Comparison of ENCODE assay signal across 10 cellular contexts in the genomic region with DNA sequence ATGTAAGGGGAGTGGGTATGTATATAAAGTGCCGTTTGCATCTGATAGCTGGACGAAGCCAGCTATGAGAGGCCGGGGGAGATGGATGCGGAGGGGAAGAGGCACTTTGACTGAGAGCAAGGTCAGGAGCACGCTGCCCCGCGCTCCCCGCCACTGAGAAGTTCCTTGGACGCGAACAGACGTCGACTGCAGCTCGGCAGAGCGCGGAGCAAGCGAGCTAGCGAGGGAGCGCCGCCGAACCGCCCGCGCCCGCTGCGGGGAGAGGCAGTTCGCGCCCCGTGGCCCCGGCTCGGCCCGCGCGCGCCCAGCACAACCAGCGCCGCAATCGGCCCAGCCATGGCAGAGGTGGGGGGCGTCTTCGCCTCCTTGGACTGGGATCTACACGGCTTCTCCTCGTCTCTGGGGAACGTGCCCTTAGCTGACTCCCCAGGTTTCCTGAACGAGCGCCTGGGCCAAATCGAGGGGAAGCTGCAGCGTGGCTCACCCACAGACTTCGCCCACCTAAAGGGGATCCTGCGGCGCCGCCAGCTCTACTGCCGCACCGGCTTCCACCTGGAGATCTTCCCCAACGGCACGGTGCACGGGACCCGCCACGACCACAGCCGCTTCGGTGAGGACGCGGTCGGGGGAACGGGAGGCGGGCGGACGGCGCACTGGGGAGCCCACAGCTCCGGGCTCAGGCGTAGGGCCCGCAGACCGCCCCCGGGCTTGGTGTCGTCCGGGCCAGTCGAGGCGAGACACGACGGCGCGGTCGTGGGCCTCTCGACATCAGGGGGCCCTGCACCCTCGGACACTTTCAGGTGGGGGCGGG. TPM values are rescaled to one million over a fixed set of nuclear protein-coding genes. Genes with fewer than 3 reads are reported as not detected.
DNase-seq lines count a peak whose midpoint lies in the region; ATAC-seq and TF ChIP-seq lines count a peak whose summit lies in the region.
"Had no signal": no experiment of that assay in that cellular context is flagged by ENCODE, and none has a peak within 500 bp of the region (broad histone marks: within the 10 kb centered on the region; RNA-seq: fewer than 3 reads in every experiment).

A gene (plus strand): TSS at position 51 of the 811 bp plus-strand sequence. CDS start 286 bp downstream, at position 337.

- H3K9me2 ChIP-seq in GM23248 (ENCODE audit: insufficient read depth) = no peaks in the 10 kb centered on the region
- no peaks in the 10 kb centered on the region for H3K9me2 ChIP-seq in PC-9 (ENCODE audit: insufficient read depth)

- H3K4me1 ChIP-seq in GM23248 (ENCODE audit: insufficient read depth) (peaks cover 17% of the 10 kb centered on the region), iPS-18a (ENCODE audit: control insufficient read depth, low read depth, low read length) (no peaks in the 10 kb centered on the region), PC-9 (replicated peaks; ENCODE audit: insufficient read depth) (peaks cover 8% of the 10 kb centered on the region)

- 34 to 56% methylated on average over 25 to 38 of the region's 84 CpGs for WGBS in GM23248 (ENCODE audit: low coverage in 1 of 2, low lambda C conversion rate in 2 of 2, missing lambda C conversion rate in 2 of 2), 2 experiments

- H3K79me2 ChIP-seq in GM23248 (ENCODE audit: insufficient read depth) (no peaks in the 10 kb centered on the region), PC-9 (ENCODE audit: low read depth) (no peaks in the 10 kb centered on the region)

- H3K4me2 ChIP-seq in GM23248 (ENCODE audit: unreplicated experiment) = peak within 1 kb of the TSS; percentile 73
- no peak within 1 kb of the TSS for H3K4me2 ChIP-seq in PC-9

- no peaks in the 10 kb centered on the region for H3K36me3 Mint-ChIP-seq in activated naive CD8-positive, alpha-beta T cell treated with anti-CD3 and anti-CD28 coated beads, Interleukin-2, amount 10 ng/mL, durations not matched to agents 7 days and 5 days

- peak within 1 kb of the TSS; percentile 49 for H3K9ac ChIP-seq in GM23248
- no peak within 1 kb of the TSS for H3K9ac ChIP-seq in iPS-18a (ENCODE audit: low read length)

- peak within 1 kb of the TSS; percentile 82 for H3K4me3 Mint-ChIP-seq in activated naive CD8-positive, alpha-beta T cell treated with anti-CD3 and anti-CD28 coated beads, Interleukin-2, amount 10 ng/mL, durations not matched to agents 7 days and 5 days

- H3K36me3 ChIP-seq in GM23248 (ENCODE audit: low read depth) = no peaks in the 10 kb centered on the region
- no peaks in the 10 kb centered on the region for H3K36me3 ChIP-seq in iPS-18a (ENCODE audit: control insufficient read depth, low read depth, low read length)
- no peaks in the 10 kb centered on the region for H3K36me3 ChIP-seq in PC-9 (ENCODE audit: low read depth)
- H3K36me3 ChIP-seq: SJSA1 had no signal

- ATAC-seq in activated naive CD8-positive, alpha-beta T cell treated with anti-CD3 and anti-CD28 coated beads, Interleukin-2, amount 10 ng/mL, durations not matched to agents 7 days and 5 days (ENCODE audit: low read depth) = peak; percentile 59
- ATAC-seq: HCT116 had no signal

- H3K27me3 Mint-ChIP-seq in activated naive CD8-positive, alpha-beta T cell treated with anti-CD3 and anti-CD28 coated beads, Interleukin-2, amount 10 ng/mL, durations not matched to agents 7 days and 5 days = peaks cover 25% of the 10 kb centered on the region

- POLR2A ChIA-PET in activated naive CD8-positive, alpha-beta T cell treated with anti-CD3 and anti-CD28 coated beads, Interleukin-2, amount 10 ng/mL, durations not matched to agents 7 days and 5 days (lab: Charles Lee) = interaction anchor here (0.6 to 1.5 kb wide), 2 partner anchors 340 to 452 kb away, joined by 3 read pairs; a partner anchor contains a TSS
- POLR2A ChIA-PET in PC-9 (lab: Charles Lee; ENCODE audit: unreplicated experiment) = no interaction called here

- no peak for DNase-seq in GM23248
- peak; percentile 39 for DNase-seq in activated naive CD8-positive, alpha-beta T cell treated with anti-CD3 and anti-CD28 coated beads, Interleukin-2, amount 10 ng/mL, durations not matched to agents 7 days and 5 days
- DNase-seq in stimulated activated CD4-positive, alpha-beta T cell treated with anti-CD3 and anti-CD28 coated beads, Interleukin-4, amount 100 ng/mL, for 1 hour = peak; percentile 8
- no peak for DNase-seq in anterior cingulate cortex (lab: John Stamatoyannopoulos, UW)
- DNase-seq in activated gamma-delta T cell (lab: John Stamatoyannopoulos, UW) = no peak
- DNase-seq in activated CD4-positive, CD25-positive, alpha-beta regulatory T cell treated with anti-CD3 and anti-CD28 coated beads, Interleukin-2, amount 50 U/mL, for 72 hours = no peak
- no peak for DNase-seq in PC-9

- H3K4me1 Mint-ChIP-seq in activated naive CD8-positive, alpha-beta T cell treated with anti-CD3 and anti-CD28 coated beads, Interleukin-2, amount 10 ng/mL, durations not matched to agents 7 days and 5 days = peaks cover 5% of the 10 kb centered on the region

- CTCF ChIA-PET in PC-9 (lab: Charles Lee) = no interaction called here

- H3K27me3 ChIP-seq in GM23248 (replicated peaks; ENCODE audit: insufficient read depth) (no peaks in the 10 kb centered on the region), iPS-18a (ENCODE audit: control insufficient read depth, insufficient read depth, low read length) (peaks cover 21% of the 10 kb centered on the region), PC-9 (ENCODE audit: insufficient read depth, low read depth) (no peaks in the 10 kb centered on the region)
- H3K27me3 ChIP-seq: SJSA1 had no signal

- intact Hi-C loops in PC-9 (cut with micrococcal nuclease; ENCODE audit: unreplicated experiment) = no loop called here

- H4K20me1 ChIP-seq in GM23248 (ENCODE audit: insufficient read depth) (no peaks in the 10 kb centered on the region), PC-9 (ENCODE audit: insufficient read depth) (no peaks in the 10 kb centered on the region)

- H2AFZ ChIP-seq in GM23248 = peak within 1 kb of the TSS; percentile 63
- no peak within 1 kb of the TSS for H2AFZ ChIP-seq in PC-9

- peak within 1 kb of the TSS; percentile 51 for H3K27ac Mint-ChIP-seq in activated naive CD8-positive, alpha-beta T cell treated with anti-CD3 and anti-CD28 coated beads, Interleukin-2, amount 10 ng/mL, durations not matched to agents 7 days and 5 days

- TF ChIP-seq CTCF in PC-9 (conservative IDR thresholded peaks at IDR 0.05) = no peak

- no TSS peak for BruUV-seq in PC-9 (replicated peaks; lab: Mats Ljungman, UMichigan)

- in situ Hi-C loops in GM23248 (cut with MboI) = no loop called here

- H3K4me3 ChIP-seq in GM23248 (peak within 1 kb of the TSS; percentile 48), iPS-18a (ENCODE audit: low read length) (peak within 1 kb of the TSS; percentile 44), PC-9 (no peak within 1 kb of the TSS)
- H3K4me3 ChIP-seq: SJSA1 had no signal

- no peaks in the 10 kb centered on the region for H3K9me3 ChIP-seq in GM23248 (ENCODE audit: low read depth)
- no peaks in the 10 kb centered on the region for H3K9me3 ChIP-seq in iPS-18a (ENCODE audit: control insufficient read depth, low read depth, low read length)
- H3K9me3 ChIP-seq in PC-9 (ENCODE audit: insufficient read depth, low read depth) = no peaks in the 10 kb centered on the region
- H3K9me3 ChIP-seq: SJSA1 had no signal

- H3F3A ChIP-seq in GM23248 (ENCODE audit: insufficient read depth) (peaks cover 13% of the 10 kb centered on the region; the same call in 1 of the 2 replicates), PC-9 (ENCODE audit: insufficient read depth, low read depth) (peaks cover 5% of the 10 kb centered on the region; the same call in 1 of the 2 replicates)

- no peaks in the 10 kb centered on the region for H3K9me3 Mint-ChIP-seq in activated naive CD8-positive, alpha-beta T cell treated with anti-CD3 and anti-CD28 coated beads, Interleukin-2, amount 10 ng/mL, durations not matched to agents 7 days and 5 days

- H3K27ac ChIP-seq in GM23248 (no peak within 1 kb of the TSS), iPS-18a (ENCODE audit: low read length) (no peak within 1 kb of the TSS), PC-9 (no peak within 1 kb of the TSS)
- H3K27ac ChIP-seq: SJSA1 had no signal

RNA-seq across cellular contexts. Expression of the gene that starts here (rescaled TPM):
- total RNA-seq in GM23248 (2014; rRNA removed; shearing (Covaris generic)) = 0.22 TPM in 1 of 2 replicates, not detected in the other
- not detected in 2 replicates for polyA plus RNA-seq in GM23248 (2016; fragmentation: Nextera tagmentation; extraction: Ambion mirVana)
- total RNA-seq in activated naive CD8-positive, alpha-beta T cell treated with anti-CD3 and anti-CD28 coated beads, Interleukin-2, amount 10 ng/mL, durations not matched to agents 7 days and 5 days = not detected
- not detected in 2 replicates for total RNA-seq in PC-9 (2021)
- total RNA-seq: SJSA1 had no signal

Comparison
In these comparisons a context has a peak if more than half of its experiments do, and no peak if none do; other contexts are left out.
1. Peak in DNase-seq and ATAC-seq in activated naive CD8-positive, alpha-beta T cell treated with anti-CD3 and anti-CD28 coated beads, Interleukin-2, amount 10 ng/mL, durations not matched to agents 7 days and 5 days; RNA of the gene not detected or under 1 TPM.